In genomic region chrX:72126539-72127140, GRCh38 we compare ENCODE assay signal across 1 cellular context.
TF ChIP-seq lines count a peak whose summit lies in the region.

No MANE protein-coding gene starts in this region.

TF ChIP-seq in HEK293, 187 proteins besides CTCF, POLR2A, EP300 and RAD21 (continued from another document):
- TF ChIP-seq ZIC2 (tag by site-specific recombination; IDR thresholded peaks at IDR 0.05) (peak; percentile 20), ZNF645 (tag by site-specific recombination; IDR thresholded peaks at IDR 0.05) (no peak), ZNF354C (tag by site-specific recombination; IDR thresholded peaks at IDR 0.05; ENCODE audit: borderline replicate concordance, low read depth) (no peak), ZNF670 (tag by site-specific recombination; IDR thresholded peaks at IDR 0.05; ENCODE audit: low read depth) (no peak), ZNF335 (tag by site-specific recombination; conservative IDR thresholded peaks at IDR 0.05) (peak; percentile 64), MEIS1 (CRISPR knock-in tag; IDR thresholded peaks at IDR 0.05; ENCODE audit: borderline replicate concordance) (peak; percentile 94), OSR2 (tag by site-specific recombination; IDR thresholded peaks at IDR 0.05) (no peak), ZNF366 (tag by site-specific recombination; conservative IDR thresholded peaks at IDR 0.05) (no peak), ZNF146 (tag by site-specific recombination; IDR thresholded peaks at IDR 0.05) (no peak)
